In genomic region chr7:159115601-159116501, GRCh38 we compare ENCODE assay signal across 15 cellular contexts. TPM values are rescaled to one million over a fixed set of nuclear protein-coding genes. Genes with fewer than 3 reads are reported as not detected.
DNase-seq lines count a peak whose midpoint lies in the region; ATAC-seq and TF ChIP-seq lines count a peak whose summit lies in the region.
"Had no signal": no experiment of that assay in that cellular context is flagged by ENCODE, and none has a peak within 500 bp of the region (broad histone marks: within the 10 kb centered on the region; RNA-seq: fewer than 3 reads in every experiment).

No MANE protein-coding gene starts in this region.

- H3K36me3 ChIP-seq in WERI-Rb-1: no peaks in the 10 kb centered on the region
- H3K36me3 ChIP-seq: thoracic aorta had no signal

- H3K27me3 ChIP-seq in WERI-Rb-1 (ENCODE audit: insufficient read depth, low read depth, severe bottlenecking): no peaks in the 10 kb centered on the region

- ATAC-seq in GM21360 (IDR thresholded peaks at IDR 0.05; ENCODE audit: unreplicated experiment) (no peak), HG03135 (IDR thresholded peaks at IDR 0.05; ENCODE audit: unreplicated experiment) (no peak), HG02938 (IDR thresholded peaks at IDR 0.05; ENCODE audit: unreplicated experiment) (no peak)
- ATAC-seq: activated CD8-positive, alpha-beta memory T cell treated with anti-CD3 and anti-CD28 coated beads, Interleukin-2, amount 10 ng/mL, durations not matched to agents 7 days and 5 days; activated naive CD4-positive, alpha-beta T cell treated with anti-CD3 and anti-CD28 coated beads, Interleukin-2, amount 50 U/mL, for 72 hours; effector memory CD8-positive, alpha-beta T cell had no signal

- TF ChIP-seq CTCF in WERI-Rb-1 (IDR thresholded peaks at IDR 0.05; ENCODE audit: low read depth, low read length): peak; percentile 25

- DNase-seq in NCI-H2107 treated with DMSO at 0.1 percent for 48 hours (lab: John Stamatoyannopoulos, UW; ENCODE audit: unreplicated experiment) (peak; percentile 7), NCI-H2107 (lab: John Stamatoyannopoulos, UW) (no peak), COLO668 (lab: John Stamatoyannopoulos, UW; ENCODE audit: unreplicated experiment) (peak; percentile 62), WERI-Rb-1 (peak; percentile 75), mesenteric fat pad (ENCODE audit: low spot score) (peak; percentile 83)
- DNase-seq: activated CD8-positive, alpha-beta memory T cell treated with anti-CD3 and anti-CD28 coated beads, Interleukin-2, amount 10 ng/mL, durations not matched to agents 7 days and 5 days; effector memory CD8-positive, alpha-beta T cell; stimulated activated CD4-positive, alpha-beta T cell treated with anti-CD3 and anti-CD28 coated beads, Interleukin-2, amount 100 ng/mL, for 48 hours; stimulated activated CD8-positive, alpha-beta memory T cell treated with anti-CD3 and anti-CD28 coated beads, Interleukin-4, amount 100 ng/mL, for 48 hours had no signal

- no peak overlapping the region for H3K4me3 ChIP-seq in WERI-Rb-1 (ENCODE audit: low read depth, low read length)
- H3K4me3 ChIP-seq: thoracic aorta had no signal

- H3K9me3 ChIP-seq in WERI-Rb-1 (ENCODE audit: severe bottlenecking): no peaks in the 10 kb centered on the region
- H3K9me3 ChIP-seq: thoracic aorta had no signal

- H3K27ac ChIP-seq in WERI-Rb-1: peak overlapping the region; percentile 29

RNA-seq across cellular contexts. Expression of gene VIPR2, which starts 28.8 kb away (rescaled TPM):
- 4.6 TPM for total RNA-seq in mesenteric fat pad
- total RNA-seq: bronchial epithelial cell had no signal
